22 cellular contexts compared by ENCODE assay signal in the genomic region with DNA sequence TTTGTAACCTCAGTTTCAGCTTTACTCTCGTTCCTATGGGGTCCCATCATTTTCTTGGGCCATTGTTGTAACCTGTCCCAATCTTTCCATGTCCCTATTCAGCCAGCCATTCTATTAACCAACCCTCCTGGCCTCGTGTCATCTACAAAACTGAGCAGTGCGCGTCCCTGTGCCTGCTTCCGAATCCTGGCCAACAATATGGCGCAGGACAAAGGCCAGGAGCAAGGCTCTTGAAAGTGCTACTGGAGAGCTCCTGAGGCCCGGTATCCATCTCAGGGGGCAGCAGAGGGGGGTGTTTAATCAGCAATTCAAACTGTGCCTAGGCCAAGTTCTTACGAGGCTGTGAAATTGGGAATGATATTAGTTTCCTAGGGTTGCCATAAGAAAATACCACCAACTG. TPM values are rescaled to one million over a fixed set of nuclear protein-coding genes. Genes with fewer than 3 reads are reported as not detected.
DNase-seq lines count a peak whose midpoint lies in the region; ATAC-seq, FAIRE-seq and TF ChIP-seq lines count a peak whose summit lies in the region.
"Had no signal": no experiment of that assay in that cellular context is flagged by ENCODE, and none has a peak within 500 bp of the region (broad histone marks: within the 10 kb centered on the region; RNA-seq: fewer than 3 reads in every experiment).

No MANE protein-coding gene starts in this region.

- H3K4me3 Mint-ChIP-seq in osteocyte (ENCODE audit: unreplicated experiment) = no peak overlapping the region
- H3K4me3 Mint-ChIP-seq: CD8-positive, alpha-beta T cell had no signal

- ATAC-seq in GM21367 (IDR thresholded peaks at IDR 0.05; ENCODE audit: unreplicated experiment) = no peak
- ATAC-seq: CD8-positive, alpha-beta T cell; GM12878; HCT116 had no signal

- DNase-seq in coronary artery (ENCODE audit: low spot score) = peak; percentile 26
- DNase-seq in islet precursor cell = peak; percentile 13
- DNase-seq in osteocyte (ENCODE audit: extremely low spot score, unreplicated experiment) = peak; percentile 44
- no peak for DNase-seq in GM12892 (ENCODE audit: insufficient read length)
- no peak for DNase-seq in DMS53 treated with DMSO at 0.1 percent for 48 hours (lab: John Stamatoyannopoulos, UW; ENCODE audit: unreplicated experiment)
- DNase-seq: C1 segment of cervical spinal cord; Caco-2; CD4-positive, CD25-positive, alpha-beta regulatory T cell; DMS153; DMS79; EL; GDM1; GM23248; H9 had no signal

- H3K9me3 Mint-ChIP-seq in osteocyte (ENCODE audit: unreplicated experiment) = no peaks in the 10 kb centered on the region
- H3K9me3 Mint-ChIP-seq: CD8-positive, alpha-beta T cell had no signal

- TF ChIP-seq CTCF in 22Rv1 (IDR thresholded peaks at IDR 0.05) (no peak), coronary artery (IDR thresholded peaks at IDR 0.05) (no peak), osteocyte (IDR thresholded peaks at IDR 0.05) (no peak)

- peaks cover 7% of the 10 kb centered on the region for H3K27me3 Mint-ChIP-seq in osteocyte (ENCODE audit: unreplicated experiment)
- H3K27me3 Mint-ChIP-seq: CD4-positive, CD25-positive, alpha-beta regulatory T cell had no signal

- no peak overlapping the region for H3K27ac Mint-ChIP-seq in osteocyte (ENCODE audit: unreplicated experiment)
- H3K27ac Mint-ChIP-seq: CD4-positive, CD25-positive, alpha-beta regulatory T cell; CD8-positive, alpha-beta T cell had no signal

- no peak overlapping the region for H3K4me3 ChIP-seq in coronary artery
- H3K4me3 ChIP-seq: GM12878, GM23248 had no signal

- no peak for TF ChIP-seq POLR2A in GM12892 (IDR thresholded peaks at IDR 0.05; ENCODE audit: low read depth, low read length)

- H3K36me3 Mint-ChIP-seq in osteocyte (ENCODE audit: unreplicated experiment) = no peaks in the 10 kb centered on the region
- H3K36me3 Mint-ChIP-seq: CD4-positive, CD25-positive, alpha-beta regulatory T cell; CD8-positive, alpha-beta T cell had no signal

- no peak for FAIRE-seq in GM12892 (lab: Jason Lieb, UNC)
- FAIRE-seq: GM12878, GM18507 had no signal

- H3K4me1 Mint-ChIP-seq in osteocyte (ENCODE audit: unreplicated experiment) = no peaks in the 10 kb centered on the region
- H3K4me1 Mint-ChIP-seq: CD4-positive, CD25-positive, alpha-beta regulatory T cell had no signal

- peak overlapping the region; percentile 97 for H3K27ac ChIP-seq in 22Rv1
- no peak overlapping the region for H3K27ac ChIP-seq in coronary artery
- H3K27ac ChIP-seq: GM23248 had no signal

RNA-seq across cellular contexts. Expression of gene APLN, which starts 41.2 kb away (rescaled TPM):
- 0.38 and 0.39 TPM in 2 replicates for total RNA-seq in osteocyte
- 0.17 TPM for polyA plus RNA-seq in GM12892 (2012; ENCODE audit: missing spikeins)
- total RNA-seq: CD4-positive, CD25-positive, alpha-beta regulatory T cell; CD8-positive, alpha-beta T cell; GM12878 had no signal
- polyA plus RNA-seq: CD4-positive, CD25-positive, alpha-beta regulatory T cell had no signal

RNA-seq across cellular contexts. Expression of gene XPNPEP2, which starts 42.8 kb away (rescaled TPM):
- total RNA-seq in osteocyte = 0.27 and 0.39 TPM in 2 replicates
- not detected for polyA plus RNA-seq in GM12892 (2012; ENCODE audit: missing spikeins)
- total RNA-seq: A172, A673 had no signal

Comparison
In these comparisons a context has a peak if more than half of its experiments do, and no peak if none do; other contexts are left out.
1. DNase-seq: peak in coronary artery (single experiment), islet precursor cell (single experiment) and osteocyte (single experiment); none in GM12892 (single experiment) and DMS53 treated with DMSO at 0.1 percent for 48 hours (single experiment).